1 cellular context compared by ENCODE assay signal in the genomic region with DNA sequence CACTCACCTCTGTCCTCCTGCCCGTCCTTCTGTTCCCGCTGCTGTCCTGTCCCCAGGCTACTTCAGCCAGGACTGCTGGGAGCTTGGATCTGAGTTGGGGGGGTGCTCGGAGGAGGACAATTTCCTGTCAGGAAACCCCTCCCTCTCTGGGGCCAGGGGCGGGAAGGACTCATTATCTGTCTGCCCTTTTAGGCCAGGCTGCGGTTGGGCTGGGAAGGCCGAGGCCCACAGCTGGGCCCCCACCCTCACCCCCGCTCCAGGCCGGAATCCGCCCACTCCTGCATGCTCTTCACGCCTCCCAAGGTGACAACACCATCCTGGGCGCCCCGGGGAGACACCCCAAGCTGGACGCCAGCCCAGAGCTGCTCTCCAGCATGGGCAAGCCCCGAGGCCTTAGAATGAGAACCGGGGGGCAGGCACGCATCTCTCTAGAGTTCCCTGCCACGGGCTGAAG.
TF ChIP-seq lines count a peak whose summit lies in the region.

A gene (minus strand): TSS at position 74 of the 454 bp plus-strand sequence. CDS start 6,362 bp downstream, outside the sequence.

TF ChIP-seq in K562, 482 proteins besides CTCF, POLR2A, EP300 and RAD21 (continued from another document and continues in another):
- TF ChIP-seq, protein P1, sequence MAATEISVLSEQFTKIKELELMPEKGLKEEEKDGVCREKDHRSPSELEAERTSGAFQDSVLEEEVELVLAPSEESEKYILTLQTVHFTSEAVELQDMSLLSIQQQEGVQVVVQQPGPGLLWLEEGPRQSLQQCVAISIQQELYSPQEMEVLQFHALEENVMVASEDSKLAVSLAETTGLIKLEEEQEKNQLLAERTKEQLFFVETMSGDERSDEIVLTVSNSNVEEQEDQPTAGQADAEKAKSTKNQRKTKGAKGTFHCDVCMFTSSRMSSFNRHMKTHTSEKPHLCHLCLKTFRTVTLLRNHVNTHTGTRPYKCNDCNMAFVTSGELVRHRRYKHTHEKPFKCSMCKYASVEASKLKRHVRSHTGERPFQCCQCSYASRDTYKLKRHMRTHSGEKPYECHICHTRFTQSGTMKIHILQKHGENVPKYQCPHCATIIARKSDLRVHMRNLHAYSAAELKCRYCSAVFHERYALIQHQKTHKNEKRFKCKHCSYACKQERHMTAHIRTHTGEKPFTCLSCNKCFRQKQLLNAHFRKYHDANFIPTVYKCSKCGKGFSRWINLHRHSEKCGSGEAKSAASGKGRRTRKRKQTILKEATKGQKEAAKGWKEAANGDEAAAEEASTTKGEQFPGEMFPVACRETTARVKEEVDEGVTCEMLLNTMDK (IDR thresholded peaks at IDR 0.05; ENCODE audit: borderline replicate concordance, insufficient read depth, low read depth, low read length, poor library complexity, severe bottlenecking): no peak
- TF ChIP-seq BMI1 (IDR thresholded peaks at IDR 0.05; ENCODE audit: low read length) (no peak), TCF7L2 (IDR thresholded peaks at IDR 0.05; ENCODE audit: low read depth, low read length) (no peak), KHSRP (IDR thresholded peaks at IDR 0.05) (no peak), ZNF780A (CRISPR knock-in tag; IDR thresholded peaks at IDR 0.05) (no peak), SREBF1 (IDR thresholded peaks at IDR 0.05; ENCODE audit: borderline replicate concordance, low read depth, low read length) (no peak), U2AF1 (optimal IDR thresholded peaks at IDR 0.05; ENCODE audit: low read depth, low read length) (no peak), LARP7 (IDR thresholded peaks at IDR 0.05) (no peak), CBFA2T2 (conservative IDR thresholded peaks at IDR 0.05) (peak; percentile 27; the same call in 1 of the 2 replicates), ZNF507 (tag; conservative IDR thresholded peaks at IDR 0.05) (no peak), HDAC2 (IDR thresholded peaks at IDR 0.05) (no peak), TOE1 (IDR thresholded peaks at IDR 0.05; ENCODE audit: borderline replicate concordance) (no peak), TOE1 (CRISPR knock-in tag; IDR thresholded peaks at IDR 0.05; ENCODE audit: borderline replicate concordance, low read depth) (no peak), KLF10 (CRISPR knock-in tag; IDR thresholded peaks at IDR 0.05) (no peak), ZC3H4 (CRISPR knock-in tag; IDR thresholded peaks at IDR 0.05; ENCODE audit: borderline replicate concordance) (no peak), SMARCE1 (IDR thresholded peaks at IDR 0.05) (peak; percentile 42; the same call in 1 of the 2 replicates), ATF1 (CRISPR knock-in tag; IDR thresholded peaks at IDR 0.05) (no peak), ATF1 (tag; IDR thresholded peaks at IDR 0.05) (no peak), MBD2 (IDR thresholded peaks at IDR 0.05; ENCODE audit: borderline replicate concordance, low read depth) (no peak), MTA3 (IDR thresholded peaks at IDR 0.05; ENCODE audit: borderline replicate concordance) (no peak), ZNF668 (CRISPR knock-in tag; IDR thresholded peaks at IDR 0.05) (no peak), HOXB6 (CRISPR knock-in tag; IDR thresholded peaks at IDR 0.05; ENCODE audit: borderline replicate concordance) (no peak), PTBP1 (IDR thresholded peaks at IDR 0.05; ENCODE audit: low read depth, low read length) (no peak), ZNF316 (IDR thresholded peaks at IDR 0.05) (no peak), ZNF133 (CRISPR knock-in tag; IDR thresholded peaks at IDR 0.05) (no peak), HSF4 (CRISPR knock-in tag; IDR thresholded peaks at IDR 0.05; ENCODE audit: borderline replicate concordance) (no peak), PCBP1 (IDR thresholded peaks at IDR 0.05; ENCODE audit: low read depth, low read length, poor library complexity, severe bottlenecking) (no peak)
- TF ChIP-seq, protein P2, sequence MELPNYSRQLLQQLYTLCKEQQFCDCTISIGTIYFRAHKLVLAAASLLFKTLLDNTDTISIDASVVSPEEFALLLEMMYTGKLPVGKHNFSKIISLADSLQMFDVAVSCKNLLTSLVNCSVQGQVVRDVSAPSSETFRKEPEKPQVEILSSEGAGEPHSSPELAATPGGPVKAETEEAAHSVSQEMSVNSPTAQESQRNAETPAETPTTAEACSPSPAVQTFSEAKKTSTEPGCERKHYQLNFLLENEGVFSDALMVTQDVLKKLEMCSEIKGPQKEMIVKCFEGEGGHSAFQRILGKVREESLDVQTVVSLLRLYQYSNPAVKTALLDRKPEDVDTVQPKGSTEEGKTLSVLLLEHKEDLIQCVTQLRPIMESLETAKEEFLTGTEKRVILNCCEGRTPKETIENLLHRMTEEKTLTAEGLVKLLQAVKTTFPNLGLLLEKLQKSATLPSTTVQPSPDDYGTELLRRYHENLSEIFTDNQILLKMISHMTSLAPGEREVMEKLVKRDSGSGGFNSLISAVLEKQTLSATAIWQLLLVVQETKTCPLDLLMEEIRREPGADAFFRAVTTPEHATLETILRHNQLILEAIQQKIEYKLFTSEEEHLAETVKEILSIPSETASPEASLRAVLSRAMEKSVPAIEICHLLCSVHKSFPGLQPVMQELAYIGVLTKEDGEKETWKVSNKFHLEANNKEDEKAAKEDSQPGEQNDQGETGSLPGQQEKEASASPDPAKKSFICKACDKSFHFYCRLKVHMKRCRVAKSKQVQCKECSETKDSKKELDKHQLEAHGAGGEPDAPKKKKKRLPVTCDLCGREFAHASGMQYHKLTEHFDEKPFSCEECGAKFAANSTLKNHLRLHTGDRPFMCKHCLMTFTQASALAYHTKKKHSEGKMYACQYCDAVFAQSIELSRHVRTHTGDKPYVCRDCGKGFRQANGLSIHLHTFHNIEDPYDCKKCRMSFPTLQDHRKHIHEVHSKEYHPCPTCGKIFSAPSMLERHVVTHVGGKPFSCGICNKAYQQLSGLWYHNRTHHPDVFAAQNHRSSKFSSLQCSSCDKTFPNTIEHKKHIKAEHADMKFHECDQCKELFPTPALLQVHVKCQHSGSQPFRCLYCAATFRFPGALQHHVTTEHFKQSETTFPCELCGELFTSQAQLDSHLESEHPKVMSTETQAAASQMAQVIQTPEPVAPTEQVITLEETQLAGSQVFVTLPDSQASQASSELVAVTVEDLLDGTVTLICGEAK (IDR thresholded peaks at IDR 0.05): no peak
- TF ChIP-seq, protein P2 (CRISPR knock-in tag; IDR thresholded peaks at IDR 0.05): no peak
- TF ChIP-seq, protein P3, sequence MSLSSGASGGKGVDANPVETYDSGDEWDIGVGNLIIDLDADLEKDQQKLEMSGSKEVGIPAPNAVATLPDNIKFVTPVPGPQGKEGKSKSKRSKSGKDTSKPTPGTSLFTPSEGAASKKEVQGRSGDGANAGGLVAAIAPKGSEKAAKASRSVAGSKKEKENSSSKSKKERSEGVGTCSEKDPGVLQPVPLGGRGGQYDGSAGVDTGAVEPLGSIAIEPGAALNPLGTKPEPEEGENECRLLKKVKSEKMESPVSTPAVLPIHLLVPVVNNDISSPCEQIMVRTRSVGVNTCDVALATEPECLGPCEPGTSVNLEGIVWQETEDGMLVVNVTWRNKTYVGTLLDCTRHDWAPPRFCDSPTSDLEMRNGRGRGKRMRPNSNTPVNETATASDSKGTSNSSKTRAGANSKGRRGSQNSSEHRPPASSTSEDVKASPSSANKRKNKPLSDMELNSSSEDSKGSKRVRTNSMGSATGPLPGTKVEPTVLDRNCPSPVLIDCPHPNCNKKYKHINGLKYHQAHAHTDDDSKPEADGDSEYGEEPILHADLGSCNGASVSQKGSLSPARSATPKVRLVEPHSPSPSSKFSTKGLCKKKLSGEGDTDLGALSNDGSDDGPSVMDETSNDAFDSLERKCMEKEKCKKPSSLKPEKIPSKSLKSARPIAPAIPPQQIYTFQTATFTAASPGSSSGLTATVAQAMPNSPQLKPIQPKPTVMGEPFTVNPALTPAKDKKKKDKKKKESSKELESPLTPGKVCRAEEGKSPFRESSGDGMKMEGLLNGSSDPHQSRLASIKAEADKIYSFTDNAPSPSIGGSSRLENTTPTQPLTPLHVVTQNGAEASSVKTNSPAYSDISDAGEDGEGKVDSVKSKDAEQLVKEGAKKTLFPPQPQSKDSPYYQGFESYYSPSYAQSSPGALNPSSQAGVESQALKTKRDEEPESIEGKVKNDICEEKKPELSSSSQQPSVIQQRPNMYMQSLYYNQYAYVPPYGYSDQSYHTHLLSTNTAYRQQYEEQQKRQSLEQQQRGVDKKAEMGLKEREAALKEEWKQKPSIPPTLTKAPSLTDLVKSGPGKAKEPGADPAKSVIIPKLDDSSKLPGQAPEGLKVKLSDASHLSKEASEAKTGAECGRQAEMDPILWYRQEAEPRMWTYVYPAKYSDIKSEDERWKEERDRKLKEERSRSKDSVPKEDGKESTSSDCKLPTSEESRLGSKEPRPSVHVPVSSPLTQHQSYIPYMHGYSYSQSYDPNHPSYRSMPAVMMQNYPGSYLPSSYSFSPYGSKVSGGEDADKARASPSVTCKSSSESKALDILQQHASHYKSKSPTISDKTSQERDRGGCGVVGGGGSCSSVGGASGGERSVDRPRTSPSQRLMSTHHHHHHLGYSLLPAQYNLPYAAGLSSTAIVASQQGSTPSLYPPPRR (CRISPR knock-in tag; IDR thresholded peaks at IDR 0.05; ENCODE audit: borderline replicate concordance): no peak
- TF ChIP-seq, protein P4, sequence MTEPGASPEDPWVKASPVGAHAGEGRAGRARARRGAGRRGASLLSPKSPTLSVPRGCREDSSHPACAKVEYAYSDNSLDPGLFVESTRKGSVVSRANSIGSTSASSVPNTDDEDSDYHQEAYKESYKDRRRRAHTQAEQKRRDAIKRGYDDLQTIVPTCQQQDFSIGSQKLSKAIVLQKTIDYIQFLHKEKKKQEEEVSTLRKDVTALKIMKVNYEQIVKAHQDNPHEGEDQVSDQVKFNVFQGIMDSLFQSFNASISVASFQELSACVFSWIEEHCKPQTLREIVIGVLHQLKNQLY (CRISPR knock-in tag; conservative IDR thresholded peaks at IDR 0.05): no peak
- TF ChIP-seq, protein P5, sequence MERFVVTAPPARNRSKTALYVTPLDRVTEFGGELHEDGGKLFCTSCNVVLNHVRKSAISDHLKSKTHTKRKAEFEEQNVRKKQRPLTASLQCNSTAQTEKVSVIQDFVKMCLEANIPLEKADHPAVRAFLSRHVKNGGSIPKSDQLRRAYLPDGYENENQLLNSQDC (CRISPR knock-in tag; IDR thresholded peaks at IDR 0.05): no peak
- TF ChIP-seq, protein P6, sequence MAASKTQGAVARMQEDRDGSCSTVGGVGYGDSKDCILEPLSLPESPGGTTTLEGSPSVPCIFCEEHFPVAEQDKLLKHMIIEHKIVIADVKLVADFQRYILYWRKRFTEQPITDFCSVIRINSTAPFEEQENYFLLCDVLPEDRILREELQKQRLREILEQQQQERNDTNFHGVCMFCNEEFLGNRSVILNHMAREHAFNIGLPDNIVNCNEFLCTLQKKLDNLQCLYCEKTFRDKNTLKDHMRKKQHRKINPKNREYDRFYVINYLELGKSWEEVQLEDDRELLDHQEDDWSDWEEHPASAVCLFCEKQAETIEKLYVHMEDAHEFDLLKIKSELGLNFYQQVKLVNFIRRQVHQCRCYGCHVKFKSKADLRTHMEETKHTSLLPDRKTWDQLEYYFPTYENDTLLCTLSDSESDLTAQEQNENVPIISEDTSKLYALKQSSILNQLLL (CRISPR knock-in tag; IDR thresholded peaks at IDR 0.05; ENCODE audit: borderline replicate concordance): no peak
- TF ChIP-seq, protein P7, sequence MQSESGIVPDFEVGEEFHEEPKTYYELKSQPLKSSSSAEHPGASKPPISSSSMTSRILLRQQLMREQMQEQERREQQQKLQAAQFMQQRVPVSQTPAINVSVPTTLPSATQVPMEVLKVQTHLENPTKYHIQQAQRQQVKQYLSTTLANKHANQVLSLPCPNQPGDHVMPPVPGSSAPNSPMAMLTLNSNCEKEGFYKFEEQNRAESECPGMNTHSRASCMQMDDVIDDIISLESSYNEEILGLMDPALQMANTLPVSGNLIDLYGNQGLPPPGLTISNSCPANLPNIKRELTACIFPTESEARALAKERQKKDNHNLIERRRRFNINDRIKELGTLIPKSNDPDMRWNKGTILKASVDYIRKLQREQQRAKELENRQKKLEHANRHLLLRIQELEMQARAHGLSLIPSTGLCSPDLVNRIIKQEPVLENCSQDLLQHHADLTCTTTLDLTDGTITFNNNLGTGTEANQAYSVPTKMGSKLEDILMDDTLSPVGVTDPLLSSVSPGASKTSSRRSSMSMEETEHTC (IDR thresholded peaks at IDR 0.05): no peak
- TF ChIP-seq, protein P8, sequence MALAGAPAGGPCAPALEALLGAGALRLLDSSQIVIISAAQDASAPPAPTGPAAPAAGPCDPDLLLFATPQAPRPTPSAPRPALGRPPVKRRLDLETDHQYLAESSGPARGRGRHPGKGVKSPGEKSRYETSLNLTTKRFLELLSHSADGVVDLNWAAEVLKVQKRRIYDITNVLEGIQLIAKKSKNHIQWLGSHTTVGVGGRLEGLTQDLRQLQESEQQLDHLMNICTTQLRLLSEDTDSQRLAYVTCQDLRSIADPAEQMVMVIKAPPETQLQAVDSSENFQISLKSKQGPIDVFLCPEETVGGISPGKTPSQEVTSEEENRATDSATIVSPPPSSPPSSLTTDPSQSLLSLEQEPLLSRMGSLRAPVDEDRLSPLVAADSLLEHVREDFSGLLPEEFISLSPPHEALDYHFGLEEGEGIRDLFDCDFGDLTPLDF (CRISPR knock-in tag; IDR thresholded peaks at IDR 0.05): no peak
